ENCODE assay signal across 9 cellular contexts in genomic region chr2:112941753-112942653, GRCh38. TPM values are rescaled to one million over a fixed set of nuclear protein-coding genes. Genes with fewer than 3 reads are reported as not detected.
DNase-seq lines count a peak whose midpoint lies in the region; ATAC-seq and TF ChIP-seq lines count a peak whose summit lies in the region.
"Had no signal": no experiment of that assay in that cellular context is flagged by ENCODE, and none has a peak within 500 bp of the region (broad histone marks: within the 10 kb centered on the region; RNA-seq: fewer than 3 reads in every experiment).

No MANE protein-coding gene starts in this region.

- H3K27ac Mint-ChIP-seq in H9: peak overlapping the region in 1 of 3 experiments; percentile 70; a peak in 1 of 7 replicates

- peaks cover 18% of the 10 kb centered on the region for H3K27me3 Mint-ChIP-seq in H9 (ENCODE audit: low read depth)

- no peak overlapping the region for H2BK120ac ChIP-seq in H9 (ENCODE audit: low read depth, low read length, poor library complexity, severe bottlenecking)

- DNase-seq in GM12865 (ENCODE audit: low read depth): peak; percentile 87
- peak; percentile 91 for DNase-seq in H9
- peak; percentile 54 for DNase-seq in NCI-H1048 (lab: John Stamatoyannopoulos, UW)
- peak in 4 of 5 donors; percentile 28 to 73 (median 44) for DNase-seq in T-helper 1 cell
- peak in 1 of 2 donors; percentile 69 for DNase-seq in ascending aorta (ENCODE audit: low spot score in 2 of 2)
- DNase-seq in iPS DF 19.7 (ENCODE audit: low read depth, low spot score): peak; percentile 60
- peak; percentile 86 for DNase-seq in spleen

- H3K4me1 Mint-ChIP-seq in H9: no peaks in the 10 kb centered on the region

- H3K23me2 ChIP-seq in H9 (ENCODE audit: insufficient read length, low read depth, low read length, poor library complexity, severe bottlenecking): no peaks in the 10 kb centered on the region

- H2AFZ ChIP-seq in H9 (ENCODE audit: low read length): no peak overlapping the region

- no peak for ATAC-seq in GM18520 (IDR thresholded peaks at IDR 0.05; ENCODE audit: unreplicated experiment)

- no peak for TF ChIP-seq POLR2A in spleen (IDR thresholded peaks at IDR 0.05)

- H3K4me1 ChIP-seq in H9 (ENCODE audit: insufficient read depth, low read length): no peaks in the 10 kb centered on the region
- H3K4me1 ChIP-seq in ascending aorta: no peaks in the 10 kb centered on the region
- H3K4me1 ChIP-seq in spleen: no peaks in the 10 kb centered on the region

- no peaks in the 10 kb centered on the region for H3K79me1 ChIP-seq in H9 (ENCODE audit: insufficient read depth, low read depth, low read length, poor library complexity, severe bottlenecking)

- no peak overlapping the region for H4K5ac ChIP-seq in H9 (ENCODE audit: insufficient read length, low read depth, low read length)

- H3K4me3 Mint-ChIP-seq in H9: no peak overlapping the region

- H2AK5ac ChIP-seq in H9 (ENCODE audit: insufficient read length, low read length): no peak overlapping the region

- H3K9me3 ChIP-seq in H9 (ENCODE audit: control insufficient read depth, low read depth, low read length) (peaks cover 12% of the 10 kb centered on the region), ascending aorta (peaks cover 0 to 7% of the 10 kb centered on the region in 2 donors), spleen (peaks cover 0 to 24% (median 13%) of the 10 kb centered on the region in 8 donors)

- no peak overlapping the region for H3K27ac ChIP-seq in H9 (ENCODE audit: insufficient read length, low read depth, low read length)
- H3K27ac ChIP-seq in ascending aorta: no peak overlapping the region
- H3K27ac ChIP-seq in spleen: no peak overlapping the region

- H3K27me3 ChIP-seq in H9 (ENCODE audit: insufficient read depth, low read length) (no peaks in the 10 kb centered on the region; the same call in 1 of the 2 replicates), ascending aorta (no peaks in the 10 kb centered on the region), spleen (replicated peaks in 1 of 7) (no peaks in the 10 kb centered on the region)

- no peak overlapping the region for H3K56ac ChIP-seq in H9 (ENCODE audit: insufficient read length, low read depth, low read length)

- intact Hi-C loops in ascending aorta (cut with DNase I): no loop called here
- intact Hi-C loops in spleen (cut with DNase I; ENCODE audit: low total_unique reads): loop anchor here (5.0 kb wide), 1 partner anchor 195 kb away; no protein-coding TSS in a partner anchor

- H3K36me3 Mint-ChIP-seq in H9 (ENCODE audit: insufficient read depth in 1 of 3, low read depth in 3 of 3): no peaks in the 10 kb centered on the region

- TF ChIP-seq CTCF in GM12865 (IDR thresholded peaks at IDR 0.05; ENCODE audit: insufficient read depth, low read depth, low read length, missing control alignments) (peak; percentile 95), H9 (conservative IDR thresholded peaks at IDR 0.05) (peak; percentile 95), ascending aorta (IDR thresholded peaks at IDR 0.05) (peak in 2 of 3 experiments; percentile 18 to 36), spleen (IDR thresholded peaks at IDR 0.05 in 8 of 11, conservative IDR thresholded peaks at IDR 0.05 in 3 of 11) (peak; percentile 26 to 85 (median 68))

- no peak overlapping the region for H4K8ac ChIP-seq in H9 (replicated peaks; ENCODE audit: insufficient read length, low read depth, low read length)

- peaks cover 0 to 7% of the 10 kb centered on the region in 2 experiments; a peak in 3 of 5 replicates for H3K9me3 Mint-ChIP-seq in H9

- H3T11ph ChIP-seq in H9 (ENCODE audit: low read length): no peak overlapping the region

- no peak overlapping the region for H4K91ac ChIP-seq in H9 (ENCODE audit: insufficient read length, low read depth, low read length)

- no peak overlapping the region for H3K4ac ChIP-seq in H9 (ENCODE audit: low read depth, low read length)

- no peaks in the 10 kb centered on the region for H3K79me2 ChIP-seq in H9 (ENCODE audit: insufficient read depth, low read length)

- H3K36me3 ChIP-seq in ascending aorta: no peaks in the 10 kb centered on the region
- H3K36me3 ChIP-seq in spleen: no peaks in the 10 kb centered on the region

- H3K23ac ChIP-seq in H9 (ENCODE audit: insufficient read length, low read depth, low read length): no peak overlapping the region

- H3K4me3 ChIP-seq in GM12865 (ENCODE audit: low read depth, low read length) (no peak overlapping the region), ascending aorta (no peak overlapping the region), spleen (no peak overlapping the region)

- no CpG with 5 or more reads among the region's 14 CpGs for WGBS in H9 (ENCODE audit: extremely low coverage, insufficient read length, low lambda C conversion rate)
- WGBS in spleen, 5 donors: 27 to 32% (median 30%) methylated on average over 14 of the region's 14 CpGs

- no peak overlapping the region for H2BK15ac ChIP-seq in H9 (ENCODE audit: low read depth, low read length)

- H4K20me1 ChIP-seq in H9 (ENCODE audit: control insufficient read depth, insufficient read depth, insufficient read length): no peaks in the 10 kb centered on the region

- H2BK12ac ChIP-seq in H9 (ENCODE audit: insufficient read length, low read depth, low read length): no peak overlapping the region

- no peak overlapping the region for H2BK20ac ChIP-seq in H9 (ENCODE audit: low read depth, low read length, poor library complexity, severe bottlenecking)

- no peak overlapping the region for H3K18ac ChIP-seq in H9 (ENCODE audit: insufficient read length, low read depth, low read length)

- no peak overlapping the region for H3K4me2 ChIP-seq in H9 (ENCODE audit: insufficient read depth, insufficient read length, low read length)

- no peak overlapping the region for H3K9ac ChIP-seq in H9 (ENCODE audit: extremely low read depth, insufficient read length, low read length)

- H3K14ac ChIP-seq in H9 (ENCODE audit: insufficient read depth, low read length): no peak overlapping the region

- no peak overlapping the region for H2BK5ac ChIP-seq in H9 (ENCODE audit: insufficient read length, low read length)

RNA-seq across cellular contexts. Expression of gene IL37, which starts 31.0 kb away (rescaled TPM):
- total RNA-seq in H9 (2021): 0.55 TPM in 1 of 2 replicates, not detected in the other
- total RNA-seq in ascending aorta: not detected
- total RNA-seq in spleen: not detected
- not detected for polyA plus RNA-seq in spleen
- total RNA-seq: skeletal muscle tissue had no signal

RNA-seq across cellular contexts. Expression of gene IL36G, which starts 35.8 kb away (rescaled TPM):
- total RNA-seq in H9 (2021): not detected in 2 replicates
- not detected for total RNA-seq in ascending aorta
- not detected for total RNA-seq in spleen
- polyA plus RNA-seq in spleen: under 1 TPM in 1 of 3 donors, not detected in 2; 0.09 TPM
- total RNA-seq: skeletal muscle tissue had no signal

Comparison
In these comparisons a context has a peak if more than half of its experiments do, and no peak if none do; other contexts are left out.
1. CTCF ChIP-seq: peak in every context shown above with its lines; median percentile 95 in GM12865; 95 in H9; 68 in spleen; 27 in ascending aorta.